8 cellular contexts compared by ENCODE assay signal in the genomic region with DNA sequence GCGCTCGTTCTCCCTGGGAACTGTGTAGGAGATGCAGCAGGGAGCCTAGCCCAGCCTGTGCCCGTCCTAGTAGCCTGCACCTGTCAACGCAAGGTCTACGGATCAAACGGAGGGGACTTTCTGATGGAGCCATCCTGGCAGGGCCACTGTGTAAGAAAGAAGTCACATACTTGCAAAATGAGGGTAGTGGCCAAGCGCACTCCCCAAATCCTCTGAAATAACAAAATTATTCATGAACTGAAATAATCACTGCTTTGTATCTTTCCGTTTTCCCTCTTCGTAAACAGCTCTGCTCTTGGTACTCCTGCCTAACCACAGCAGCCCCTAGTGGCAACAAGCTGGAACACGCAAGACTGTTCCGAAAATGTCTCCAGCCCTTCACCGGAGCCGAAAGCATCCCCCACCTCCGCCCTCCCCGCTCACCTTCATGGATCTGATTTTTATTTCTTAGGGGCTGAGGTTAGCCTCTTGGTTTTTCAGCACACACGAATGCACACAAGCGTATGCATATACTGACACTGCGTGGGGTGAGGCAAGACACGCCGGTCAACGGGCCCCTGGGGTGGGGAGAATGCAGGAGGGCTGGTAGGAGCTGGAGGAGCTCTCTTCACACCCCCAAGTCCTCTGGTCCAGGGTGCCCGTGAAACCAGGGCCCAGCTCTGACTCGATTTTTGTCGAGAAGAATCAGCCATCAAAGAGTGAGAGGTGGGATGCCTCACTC.
A peak's percentile ranks its signal among the peaks of the same experiment; 100 is the strongest.
DNase-seq lines count a peak whose midpoint lies in the region; ATAC-seq and TF ChIP-seq lines count a peak whose summit lies in the region.

No MANE protein-coding gene starts in this region.

- TF ChIP-seq CTCF in BJ (IDR thresholded peaks at IDR 0.05; ENCODE audit: insufficient read depth, low read depth, low read length) (peak; percentile 97), OCI-LY7 (conservative IDR thresholded peaks at IDR 0.05; ENCODE audit: low read length) (peak; percentile 81), mammary epithelial cell (conservative IDR thresholded peaks at IDR 0.05 in 1 of 2, IDR thresholded peaks at IDR 0.05 in 1 of 2; ENCODE audit: extremely low read depth in 1 of 2, insufficient read depth in 1 of 2, low read depth in 1 of 2, low read length in 2 of 2) (peak; percentile 96 to 98)

- H3K4me3 ChIP-seq in BJ (ENCODE audit: low read depth, low read length): no peak overlapping the region
- no peak overlapping the region for H3K4me3 ChIP-seq in OCI-LY7 (ENCODE audit: low read depth, low read length, poor library complexity, severe bottlenecking)
- H3K4me3 ChIP-seq in mammary epithelial cell (replicated peaks in 1 of 3; ENCODE audit: insufficient read depth in 1 of 3, low read depth in 2 of 3, low read length in 3 of 3): no peak overlapping the region

- POLR2A ChIA-PET in BJ (lab: Charles Lee): no interaction called here
- POLR2A ChIA-PET in OCI-LY7 (lab: Charles Lee): no interaction called here

- 53% methylated on average over 19 of the region's 24 CpGs for WGBS in mammary epithelial cell (ENCODE audit: low coverage, missing lambda C conversion rate)

- H3K9me2 ChIP-seq in OCI-LY7 (ENCODE audit: insufficient read depth, low read length): no peaks in the 10 kb centered on the region

- H3K9me3 ChIP-seq in OCI-LY7 (ENCODE audit: low read length): no peaks in the 10 kb centered on the region
- no peaks in the 10 kb centered on the region for H3K9me3 ChIP-seq in mammary epithelial cell (replicated peaks; ENCODE audit: insufficient read depth, low read length)

- no TSS peak for BruUV-seq in OCI-LY7 (replicated peaks; lab: Mats Ljungman, UMichigan)
- no TSS peak for BruUV-seq in mammary epithelial cell (replicated peaks; lab: Mats Ljungman, UMichigan)

- H3K27ac ChIP-seq in OCI-LY7 (ENCODE audit: low read depth, low read length, poor library complexity, severe bottlenecking): no peak overlapping the region
- H3K27ac ChIP-seq in mammary epithelial cell (ENCODE audit: insufficient read depth, low read depth, low read length): no peak overlapping the region

- H3K27me3 ChIP-seq in BJ (ENCODE audit: control insufficient read depth, insufficient read depth, low read length) (no peaks in the 10 kb centered on the region; the same call in 1 of the 2 replicates), mammary epithelial cell (ENCODE audit: insufficient read depth, low read length) (no peaks in the 10 kb centered on the region)

- H3K79me2 ChIP-seq in OCI-LY7 (ENCODE audit: insufficient read depth, low read depth, low read length) (no peaks in the 10 kb centered on the region), mammary epithelial cell (ENCODE audit: insufficient read depth, low read length) (no peaks in the 10 kb centered on the region)

- CTCF ChIA-PET in BJ (lab: Yijun Ruan, JAX) (interaction anchor here (0.6 to 3.3 kb wide), 30 partner anchors 8 to 913 kb away, joined by 3 to 16 read pairs (median 4); a partner anchor contains a TSS), OCI-LY7 (lab: Charles Lee; ENCODE audit: unreplicated experiment) (no interaction called here), mammary epithelial cell (lab: Charles Lee; ENCODE audit: low non-redundant PET) (interaction anchor here (1.1 kb wide), 1 partner anchor 594 kb away, joined by 3 read pairs; a partner anchor contains a TSS)

- intact Hi-C loops in OCI-LY7 (cut with micrococcal nuclease; ENCODE audit: unreplicated experiment) (no loop called here), mammary epithelial cell (cut with micrococcal nuclease) (loop anchor here (1.0 to 10.0 kb wide), 6 partner anchors 102 to 914 kb away; no protein-coding TSS in a partner anchor)

- dilution Hi-C loops in mammary epithelial cell (cut with HindIII; ENCODE audit: low sequenced_read_pairs): no loop called here

- in situ Hi-C loops in mammary epithelial cell (cut with MboI; ENCODE audit: low sequenced_read_pairs in 2 of 2): no loop called here

- H3K4me1 ChIP-seq in OCI-LY7 (ENCODE audit: insufficient read depth, low read length, poor library complexity, severe bottlenecking) (no peaks in the 10 kb centered on the region), mammary epithelial cell (ENCODE audit: insufficient read depth, low read length) (peaks cover 13% of the 10 kb centered on the region)

- H2AFZ ChIP-seq in OCI-LY7 (ENCODE audit: low read length) (no peak overlapping the region), mammary epithelial cell (ENCODE audit: low read depth, low read length) (peak overlapping the region; percentile 18)

- peak; percentile 89 for ATAC-seq in GM18858 (IDR thresholded peaks at IDR 0.05; ENCODE audit: unreplicated experiment)

- DNase-seq in BJ (ENCODE audit: low read depth): no peak
- DNase-seq in HS-27A (ENCODE audit: low read depth): peak; percentile 11
- peak; percentile 27 for DNase-seq in OCI-LY7 (ENCODE audit: low spot score)
- peak; percentile 41 for DNase-seq in mammary epithelial cell
- DNase-seq in inferior parietal cortex (ENCODE audit: extremely low spot score): peak; percentile 76
- peak; percentile 2 for DNase-seq in stimulated activated CD4-positive, alpha-beta T cell treated with anti-CD3 and anti-CD28 coated beads, Interleukin-12 subunit alpha, Interleukin-12 subunit beta, amount 100 ng/mL, for 4 hours
- DNase-seq in activated CD8-positive, alpha-beta memory T cell treated with anti-CD3 and anti-CD28 coated beads, Interleukin-2, amount 50 U/mL, for 48 hours: no peak

- H4K20me1 ChIP-seq in OCI-LY7 (ENCODE audit: insufficient read depth, low read length): no peaks in the 10 kb centered on the region
- H4K20me1 ChIP-seq in mammary epithelial cell (ENCODE audit: insufficient read depth, low read length): no peaks in the 10 kb centered on the region

- H3K9ac ChIP-seq in mammary epithelial cell (ENCODE audit: insufficient read depth, low read length): no peak overlapping the region

- H3K4me2 ChIP-seq in OCI-LY7 (ENCODE audit: low read length): no peak overlapping the region
- H3K4me2 ChIP-seq in mammary epithelial cell (ENCODE audit: insufficient read depth, low read depth, low read length): no peak overlapping the region

- H3K36me3 ChIP-seq in BJ (ENCODE audit: control insufficient read depth, insufficient read depth, low read length): no peaks in the 10 kb centered on the region
- H3K36me3 ChIP-seq in OCI-LY7 (ENCODE audit: insufficient read depth, low read length): no peaks in the 10 kb centered on the region
- no peaks in the 10 kb centered on the region for H3K36me3 ChIP-seq in mammary epithelial cell (ENCODE audit: insufficient read depth, low read length)

Comparison
In these comparisons a context has a peak if more than half of its experiments do, and no peak if none do; other contexts are left out.
1. DNase-seq: peak in HS-27A (single experiment), OCI-LY7 (single experiment), mammary epithelial cell (single experiment), inferior parietal cortex (single experiment) and stimulated activated CD4-positive, alpha-beta T cell treated with anti-CD3 and anti-CD28 coated beads, Interleukin-12 subunit alpha, Interleukin-12 subunit beta, amount 100 ng/mL, for 4 hours (single experiment); none in BJ (single experiment) and activated CD8-positive, alpha-beta memory T cell treated with anti-CD3 and anti-CD28 coated beads, Interleukin-2, amount 50 U/mL, for 48 hours (single experiment).
2. Peak in every context shown above with its lines, with median percentiles within 50 percentile points of each other: CTCF ChIP-seq.